Comparison of ENCODE assay signal across 11 cellular contexts in genomic region chr21:38119793-38120192, GRCh38.
"Had no signal": no experiment of that assay in that cellular context is flagged by ENCODE, and none has a peak within 500 bp of the region (broad histone marks: within the 10 kb centered on the region; RNA-seq: fewer than 3 reads in every experiment).

No MANE protein-coding gene starts in this region.

- H3K27ac ChIP-seq: GM23248 had no signal

- H2AFZ ChIP-seq: GM23248, GM23338 had no signal

- H3K36me3 ChIP-seq: HAP-1 had no signal

- FAIRE-seq: H1, H54 had no signal

- H3K4me3 Mint-ChIP-seq: GM23338, H9, HFFc6 had no signal

- H3K27ac Mint-ChIP-seq: GM23338, H9, HFFc6 had no signal

- DNase-seq: GM23248, GOT3, H7, H9, HCEC 1CT, HFFc6 had no signal

- H3K4me2 ChIP-seq: GM23338 had no signal

- H3K9me3 Mint-ChIP-seq: GM23338, HFFc6 had no signal

- H3K9ac ChIP-seq: GM23248 had no signal

- ATAC-seq: GM23338, HCT116 had no signal

- H3K4me3 ChIP-seq: GM23248, GM23338, HAP-1 had no signal

- H3K4me1 Mint-ChIP-seq: GM23338 had no signal

- H3K4me1 ChIP-seq: HAP-1 had no signal
